ENCODE assay signal across 20 cellular contexts in genomic region chr2:149009928-149010461, GRCh38. TPM values are rescaled to one million over a fixed set of nuclear protein-coding genes. Genes with fewer than 3 reads are reported as not detected.
A peak's percentile ranks its signal among the peaks of the same experiment; 100 is the strongest.
DNase-seq lines count a peak whose midpoint lies in the region; ATAC-seq, FAIRE-seq and TF ChIP-seq lines count a peak whose summit lies in the region.
"Had no signal": no experiment of that assay in that cellular context is flagged by ENCODE, and none has a peak within 500 bp of the region (broad histone marks: within the 10 kb centered on the region; RNA-seq: fewer than 3 reads in every experiment).

No MANE protein-coding gene starts in this region.

- H3K23ac ChIP-seq in H1 (ENCODE audit: insufficient read length) = no peak overlapping the region

- no peak overlapping the region for H2BK120ac ChIP-seq in H1 (replicated peaks; ENCODE audit: low read depth, low read length)

- no peak overlapping the region for H3K27ac ChIP-seq in H1 (ENCODE audit: low read depth, low read length)
- H3K27ac ChIP-seq: BLaER1 had no signal

- no peak overlapping the region for H2BK5ac ChIP-seq in H1 (ENCODE audit: low read depth, low read length)

- no peak overlapping the region for H4K8ac ChIP-seq in H1 (ENCODE audit: extremely low read depth, insufficient read depth, low read length)

- no peak overlapping the region for H3K14ac ChIP-seq in H1 (ENCODE audit: insufficient read length)

- TF ChIP-seq CTCF in WTC11 (IDR thresholded peaks at IDR 0.05) (no peak), H1 (IDR thresholded peaks at IDR 0.05; ENCODE audit: control extremely low read depth in 1 of 3, insufficient read depth in 1 of 3, low read depth in 1 of 3, low read length in 3 of 3) (no peak)

- no peaks in the 10 kb centered on the region for H3K27me3 Mint-ChIP-seq in stimulated activated naive CD8-positive, alpha-beta T cell treated with anti-CD3 and anti-CD28 coated beads, Interleukin-15, amount 100 ng/mL, for 72 hours
- no peaks in the 10 kb centered on the region for H3K27me3 Mint-ChIP-seq in WTC11 (ENCODE audit: low read depth)
- H3K27me3 Mint-ChIP-seq: CD4-positive, alpha-beta memory T cell had no signal

- H3K56ac ChIP-seq in H1 (replicated peaks; ENCODE audit: insufficient read length, low read depth, low read length) = no peak overlapping the region

- CTCF ChIA-PET in WTC11 (lab: Charles Lee) = interaction anchor here (0.8 to 1.0 kb wide), 2 partner anchors 7 to 8 kb away, joined by 3 to 5 read pairs; no protein-coding TSS in a partner anchor
- CTCF ChIA-PET in H1 (lab: Charles Lee; ENCODE audit: partially characterized antibody) = interaction anchor here (1.0 to 14.6 kb wide), 5 partner anchors 8 to 551 kb away, joined by 3 to 277 read pairs (median 3); partner anchors contain the start of gene LYPD6B

- H3K36me3 Mint-ChIP-seq in WTC11 = peaks cover 67% of the 10 kb centered on the region
- H3K36me3 Mint-ChIP-seq in activated naive CD4-positive, alpha-beta T cell treated with anti-CD3 and anti-CD28 coated beads, Interleukin-2, amount 50 U/mL, for 72 hours = peaks cover 0 to 6% of the 10 kb centered on the region in 2 donors
- H3K36me3 Mint-ChIP-seq: CD14-positive monocyte had no signal

- no peak overlapping the region for H3K4me3 Mint-ChIP-seq in stimulated activated naive CD8-positive, alpha-beta T cell treated with anti-CD3 and anti-CD28 coated beads, Interleukin-15, amount 100 ng/mL, for 72 hours
- H3K4me3 Mint-ChIP-seq in WTC11 = no peak overlapping the region
- H3K4me3 Mint-ChIP-seq: CD14-positive monocyte; CD4-positive, alpha-beta memory T cell; HFFc6 had no signal

- 96% methylated on average over 28 of the region's 28 CpGs; no CpG with 5 or more reads in 1 of the 2 experiments for WGBS in H1 (ENCODE audit: extremely low coverage in 1 of 2, insufficient coverage in 1 of 2, insufficient read length in 1 of 2, insufficient replicate concordance in 2 of 2, low coverage in 1 of 2, low lambda C conversion rate in 2 of 2, missing lambda C conversion rate in 1 of 2), 2 experiments

- no peak overlapping the region for H3K4me3 ChIP-seq in H1 (ENCODE audit: extremely low read depth in 1 of 4, insufficient read depth in 2 of 4, low read depth in 3 of 4, low read length in 4 of 4)
- H3K4me3 ChIP-seq: BLaER1 had no signal

- H3K27ac Mint-ChIP-seq in stimulated activated naive CD8-positive, alpha-beta T cell treated with anti-CD3 and anti-CD28 coated beads, Interleukin-15, amount 100 ng/mL, for 72 hours = no peak overlapping the region
- peak overlapping the region; percentile 14; the same call in 1 of the 2 replicates for H3K27ac Mint-ChIP-seq in WTC11
- H3K27ac Mint-ChIP-seq in activated naive CD4-positive, alpha-beta T cell treated with anti-CD3 and anti-CD28 coated beads, Interleukin-2, amount 50 U/mL, for 72 hours = no peak overlapping the region
- H3K27ac Mint-ChIP-seq: CD14-positive monocyte; CD4-positive, alpha-beta memory T cell; HFFc6 had no signal

- POLR2A ChIA-PET in WTC11 (lab: Charles Lee) = no interaction called here
- POLR2A ChIA-PET in H1 (lab: Charles Lee; ENCODE audit: partially characterized antibody) = no interaction called here

- no peak overlapping the region for H3K4me2 ChIP-seq in H1 (ENCODE audit: insufficient read depth in 1 of 2, low read depth in 2 of 2, low read length in 2 of 2)
- H3K4me2 ChIP-seq: BLaER1 had no signal

- H4K91ac ChIP-seq in H1 (replicated peaks; ENCODE audit: insufficient read length, low read length) = peak overlapping the region; percentile 77

- no peak for DNase-seq in stimulated activated naive CD8-positive, alpha-beta T cell treated with anti-CD3 and anti-CD28 coated beads, Interleukin-15, amount 100 ng/mL, for 72 hours
- DNase-seq in stimulated activated naive CD8-positive, alpha-beta T cell treated with anti-CD3 and anti-CD28 coated beads, Interleukin-15, Interleukin-2, amounts not matched to agents 100 U/mL and 50 U/mL, for 24 hours = no peak
- no peak for DNase-seq in WTC11 (ENCODE audit: low spot score)
- no peak for DNase-seq in H1 (ENCODE audit: low read depth in 1 of 2, low spot score in 2 of 2)
- DNase-seq in activated CD4-positive, alpha-beta T cell treated with anti-CD3 and anti-CD28 coated beads, Interleukin-2, amount 50 U/mL, for 1 hour = no peak
- DNase-seq in stimulated activated CD4-positive, alpha-beta T cell treated with anti-CD3 and anti-CD28 coated beads, Interleukin-4, amount 100 ng/mL, for 1 hour = no peak
- no peak for DNase-seq in activated naive CD4-positive, alpha-beta T cell treated with anti-CD3 and anti-CD28 coated beads, Interleukin-2, amount 50 U/mL, for 72 hours (ENCODE audit: low spot score in 2 of 2)
- DNase-seq: 8988T; CD4-positive, alpha-beta memory T cell; DMS153; DMS79; GF-D8; HFFc6 had no signal

- no peak for TF ChIP-seq EP300 in H1 (IDR thresholded peaks at IDR 0.05; ENCODE audit: borderline replicate concordance in 1 of 2, low read depth in 2 of 2, low read length in 2 of 2)

- peak; percentile 27 for ATAC-seq in stimulated activated naive CD8-positive, alpha-beta T cell treated with anti-CD3 and anti-CD28 coated beads, Interleukin-15, amount 100 ng/mL, for 72 hours
- no peak for ATAC-seq in stimulated activated naive CD8-positive, alpha-beta T cell treated with anti-CD3 and anti-CD28 coated beads, Interleukin-15, Interleukin-2, amounts not matched to agents 100 U/mL and 50 U/mL, for 24 hours
- no peak; the same call in 1 of the 2 replicates for ATAC-seq in WTC11
- ATAC-seq in HG02588 (IDR thresholded peaks at IDR 0.05; ENCODE audit: unreplicated experiment) = no peak
- no peak for ATAC-seq in activated naive CD4-positive, alpha-beta T cell treated with anti-CD3 and anti-CD28 coated beads, Interleukin-2, amount 50 U/mL, for 72 hours
- ATAC-seq: HCT116 had no signal

- no peak overlapping the region for H2BK20ac ChIP-seq in H1 (ENCODE audit: low read length)

- H2AK5ac ChIP-seq in H1 (ENCODE audit: low read depth, low read length) = no peak overlapping the region

- H2BK15ac ChIP-seq in H1 (ENCODE audit: low read length) = no peak overlapping the region

- no peak overlapping the region for H3K4ac ChIP-seq in H1 (replicated peaks; ENCODE audit: insufficient read length, low read depth, low read length)

- peaks cover 2 to 17% (median 4%) of the 10 kb centered on the region in 4 experiments; a peak in 4 of 7 replicates for H3K4me1 ChIP-seq in H1 (replicated peaks in 1 of 4; ENCODE audit: control insufficient read depth in 3 of 4, insufficient read depth in 4 of 4, low read length in 3 of 4)
- H3K4me1 ChIP-seq: BLaER1 had no signal

- peaks cover 10 to 37% (median 24%) of the 10 kb centered on the region in 4 experiments for H3K36me3 ChIP-seq in H1 (ENCODE audit: control insufficient read depth in 2 of 4, insufficient read depth in 4 of 4, low read length in 3 of 4)

- FAIRE-seq in H1 (lab: Jason Lieb, UNC) = no peak
- FAIRE-seq: GM19239, H54 had no signal

- no peaks in the 10 kb centered on the region for H3K79me1 ChIP-seq in H1 (ENCODE audit: low read depth, low read length)

- no peaks in the 10 kb centered on the region for H3K79me2 ChIP-seq in H1 (ENCODE audit: control insufficient read depth in 1 of 2, insufficient read depth in 2 of 2, low read length in 2 of 2)

- H2BK12ac ChIP-seq in H1 (ENCODE audit: low read depth, low read length) = no peak overlapping the region; the same call in 1 of the 2 replicates

- H3K9ac ChIP-seq in H1 (replicated peaks in 1 of 4; ENCODE audit: extremely low read depth in 1 of 4, low read depth in 3 of 4, low read length in 3 of 4) = no peak overlapping the region
- H3K9ac ChIP-seq: BLaER1 had no signal

- no peak for TF ChIP-seq POLR2A in H1 (IDR thresholded peaks at IDR 0.05; ENCODE audit: control extremely low read depth in 1 of 2, low read depth in 2 of 2, low read length in 2 of 2)

- H3K9me3 ChIP-seq in H1 (ENCODE audit: insufficient read depth in 2 of 2, low read depth in 1 of 2, low read length in 1 of 2) = no peaks in the 10 kb centered on the region
- H3K9me3 ChIP-seq: BLaER1 had no signal

- H3K27me3 ChIP-seq in H1 (replicated peaks in 1 of 4; ENCODE audit: control insufficient read depth in 3 of 4, extremely low read depth in 1 of 4, insufficient read depth in 3 of 4, low read length in 3 of 4) = no peaks in the 10 kb centered on the region
- H3K27me3 ChIP-seq: BLaER1 had no signal

- no peak for TF ChIP-seq RAD21 in H1 (IDR thresholded peaks at IDR 0.05 in 1 of 2, conservative IDR thresholded peaks at IDR 0.05 in 1 of 2; ENCODE audit: low read depth in 2 of 2, low read length in 2 of 2)

- no peaks in the 10 kb centered on the region for H3K9me3 Mint-ChIP-seq in stimulated activated naive CD8-positive, alpha-beta T cell treated with anti-CD3 and anti-CD28 coated beads, Interleukin-15, amount 100 ng/mL, for 72 hours
- no peaks in the 10 kb centered on the region for H3K9me3 Mint-ChIP-seq in WTC11
- H3K9me3 Mint-ChIP-seq in activated naive CD4-positive, alpha-beta T cell treated with anti-CD3 and anti-CD28 coated beads, Interleukin-2, amount 50 U/mL, for 72 hours = no peaks in the 10 kb centered on the region
- H3K9me3 Mint-ChIP-seq: CD14-positive monocyte; CD4-positive, alpha-beta memory T cell; HFFc6 had no signal

- no peaks in the 10 kb centered on the region for H4K20me1 ChIP-seq in H1 (replicated peaks in 1 of 2; ENCODE audit: control insufficient read depth in 1 of 2, insufficient read depth in 2 of 2, low read length in 2 of 2)
- H4K20me1 ChIP-seq: BLaER1 had no signal

- H3K4me1 Mint-ChIP-seq in stimulated activated naive CD8-positive, alpha-beta T cell treated with anti-CD3 and anti-CD28 coated beads, Interleukin-15, amount 100 ng/mL, for 72 hours = peaks cover 6% of the 10 kb centered on the region
- H3K4me1 Mint-ChIP-seq in WTC11 = peaks cover 23% of the 10 kb centered on the region
- H3K4me1 Mint-ChIP-seq: CD14-positive monocyte; CD4-positive, alpha-beta memory T cell had no signal

- H4K5ac ChIP-seq in H1 (ENCODE audit: insufficient read length, low read depth, low read length) = no peak overlapping the region

- no peak overlapping the region for H3K18ac ChIP-seq in H1 (ENCODE audit: extremely low read depth, low read length)

- H3K23me2 ChIP-seq in H1 (ENCODE audit: low read depth, low read length) = no peaks in the 10 kb centered on the region; the same call in 1 of the 2 replicates

- H2AFZ ChIP-seq in H1 (ENCODE audit: low read length) = no peak overlapping the region

TF ChIP-seq in H1, 55 proteins besides CTCF, POLR2A, EP300 and RAD21 (continues in another document):
- TF ChIP-seq SIN3A (conservative IDR thresholded peaks at IDR 0.05 in 1 of 2, IDR thresholded peaks at IDR 0.05 in 1 of 2; ENCODE audit: low read depth in 1 of 2, low read length in 2 of 2) = no peak

RNA-seq across cellular contexts. Expression of gene LYPD6B, which starts 28.5 kb away (rescaled TPM):
- total RNA-seq in WTC11 (2021) = 1.6 to 1.9 TPM (median 1.8 TPM) in 3 replicates
- total RNA-seq in H1 (2021; fragmentation: NEBNext Ultra II Directional; extraction: Animal tissue kit (Norgen Biotek cat#: 25700)) = 2.2 and 3.0 TPM in 2 replicates
- 2.5 and 3.5 TPM in 2 replicates for polyA plus RNA-seq in H1 (2011; rRNA removed)
- 3.1 TPM for polyA plus RNA-seq in H1 (2011; cell fraction: cytosol; rRNA removed)
- 4.6 TPM for polyA plus RNA-seq in H1 (2011; cell fraction: nucleus; rRNA removed)
- polyA plus RNA-seq in H1 (2012, experiment 1 of 2) = 2.3 to 3.7 TPM (median 3.5 TPM) in 4 replicates
- 1.2 TPM for polyA plus RNA-seq in H1 (2012, experiment 2 of 2)
- 1.2 TPM for polyA plus RNA-seq in H1 (2013, experiment 1 of 2)
- polyA plus RNA-seq in H1 (2013, experiment 2 of 2) = 1.4 TPM
- polyA minus RNA-seq in H1 (2011; rRNA and poly(A)+ RNA removed) = 1.4 and 2.0 TPM in 2 replicates
- not detected for polyA minus RNA-seq in H1 (2011; cell fraction: cytosol; rRNA and poly(A)+ RNA removed)
- 1.00 TPM for polyA minus RNA-seq in H1 (2011; cell fraction: nucleus; rRNA and poly(A)+ RNA removed)
- not detected for total RNA-seq in activated naive CD4-positive, alpha-beta T cell treated with anti-CD3 and anti-CD28 coated beads, Interleukin-2, amount 50 U/mL, for 72 hours
- total RNA-seq: A673; CD4-positive, alpha-beta memory T cell had no signal
- polyA plus RNA-seq: CD14-positive monocyte; CD4-positive, alpha-beta memory T cell had no signal
